ENCODE assay signal across 1 cellular context in the genomic region with DNA sequence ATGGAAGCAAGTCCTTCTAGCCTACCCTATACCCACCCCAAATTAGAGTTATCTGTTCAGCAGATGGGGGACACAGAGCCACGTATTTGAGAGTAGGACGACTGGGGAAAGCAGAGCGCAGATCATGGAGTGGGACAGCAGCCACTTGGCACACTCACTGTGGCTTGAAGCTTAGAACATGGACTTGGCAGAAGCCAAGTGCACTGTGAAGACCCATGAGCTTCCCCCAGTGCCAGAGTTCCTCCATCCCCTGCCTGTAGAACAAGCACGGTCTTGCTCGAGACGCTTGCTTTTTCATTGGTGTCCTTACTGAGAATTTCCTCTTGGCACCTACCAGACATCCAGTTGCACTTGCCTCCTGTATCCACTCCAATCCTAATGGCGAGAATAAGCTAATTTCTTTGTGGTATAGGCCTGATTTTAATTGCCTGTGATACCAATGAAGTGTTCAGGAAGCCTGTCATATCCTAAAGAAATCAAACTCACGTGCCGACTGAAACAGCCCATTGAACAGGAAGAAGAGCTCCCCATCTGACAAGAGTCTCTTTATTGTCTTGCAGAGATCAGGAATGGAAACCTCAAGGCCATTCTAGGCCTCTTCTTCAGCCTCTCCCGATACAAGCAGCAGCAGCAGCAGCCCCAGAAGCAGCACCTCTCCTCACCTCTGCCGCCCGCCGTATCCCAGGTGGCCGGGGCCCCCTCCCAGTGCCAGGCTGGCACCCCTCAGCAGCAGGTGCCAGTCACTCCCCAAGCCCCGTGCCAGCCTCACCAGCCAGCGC.
TF ChIP-seq lines count a peak whose summit lies in the region.

No MANE protein-coding gene starts in this region.

TF ChIP-seq in endothelial cell of umbilical vein, 7 proteins besides CTCF, POLR2A, EP300 and RAD21:
- TF ChIP-seq JUN (IDR thresholded peaks at IDR 0.05; ENCODE audit: borderline replicate concordance, insufficient read depth, insufficient read length, low read depth) (no peak), GATA2 (IDR thresholded peaks at IDR 0.05; ENCODE audit: insufficient read depth, insufficient read length, low read depth, low read length) (no peak), EZH2 (IDR thresholded peaks at IDR 0.05; ENCODE audit: borderline replicate concordance, low read depth, low read length, severe bottlenecking) (no peak), FOS (IDR thresholded peaks at IDR 0.05; ENCODE audit: borderline replicate concordance, insufficient read depth, low read length) (no peak), MYC (IDR thresholded peaks at IDR 0.05; ENCODE audit: low read depth, low read length) (no peak), POLR2AphosphoS5 (IDR thresholded peaks at IDR 0.05; ENCODE audit: insufficient read depth, low read depth, low read length) (no peak)
- TF ChIP-seq, protein P1, sequence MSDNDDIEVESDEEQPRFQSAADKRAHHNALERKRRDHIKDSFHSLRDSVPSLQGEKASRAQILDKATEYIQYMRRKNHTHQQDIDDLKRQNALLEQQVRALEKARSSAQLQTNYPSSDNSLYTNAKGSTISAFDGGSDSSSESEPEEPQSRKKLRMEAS (IDR thresholded peaks at IDR 0.05; ENCODE audit: insufficient read depth, insufficient read length), result no peak
TF ChIP-seq in endothelial cell of umbilical vein: peak in this region for 0.
